Comparison of ENCODE assay signal across 9 cellular contexts in the genomic region with DNA sequence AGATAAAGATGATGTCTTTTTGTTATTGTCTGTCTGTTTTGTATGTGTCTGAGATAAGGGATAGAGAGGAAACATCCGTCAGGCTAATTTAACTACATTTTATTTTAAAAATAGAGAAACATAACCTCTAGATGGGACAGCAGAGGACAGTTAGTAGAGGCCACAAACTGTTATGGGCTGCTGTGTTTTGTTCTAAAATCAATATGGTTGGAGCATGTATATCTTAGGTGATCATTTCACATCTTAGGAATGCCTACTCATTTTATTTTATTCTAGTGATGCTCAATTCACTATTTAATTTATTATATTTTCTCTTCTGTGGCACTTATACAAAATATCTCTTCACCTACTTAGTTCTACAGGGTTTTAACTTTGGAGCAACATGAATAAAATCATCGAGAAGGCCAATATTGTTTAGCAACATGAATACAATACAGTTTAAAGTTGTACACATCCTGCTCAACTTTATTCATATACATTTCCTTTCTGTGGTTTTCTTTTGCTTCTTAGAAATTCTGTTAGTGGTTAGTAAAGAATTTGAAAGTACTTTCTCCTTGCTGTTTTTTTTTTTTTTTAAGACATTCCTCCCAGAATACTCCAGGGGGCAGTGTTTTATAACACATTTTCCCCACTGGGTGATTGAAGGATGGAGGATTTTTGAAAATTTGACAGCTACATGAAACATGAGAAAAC.
A peak's percentile ranks its signal among the peaks of the same experiment; 100 is the strongest.
DNase-seq lines count a peak whose midpoint lies in the region; ATAC-seq and TF ChIP-seq lines count a peak whose summit lies in the region.
"Had no signal": no experiment of that assay in that cellular context is flagged by ENCODE, and none has a peak within 500 bp of the region (broad histone marks: within the 10 kb centered on the region; RNA-seq: fewer than 3 reads in every experiment).

No MANE protein-coding gene starts in this region.

- H3K4me2 ChIP-seq in OCI-LY1 (ENCODE audit: low read length), result no peak overlapping the region

- H3K4me3 ChIP-seq in OCI-LY1 (ENCODE audit: low read depth, low read length, poor library complexity, severe bottlenecking), result no peak overlapping the region
- H3K4me3 ChIP-seq: gastrocnemius medialis had no signal

- TF ChIP-seq CTCF in OCI-LY1 (IDR thresholded peaks at IDR 0.05; ENCODE audit: low read length) (peak; percentile 67; the same call in 1 of the 2 replicates), neural crest cell (conservative IDR thresholded peaks at IDR 0.05) (peak; percentile 83)

- H3K79me2 ChIP-seq in OCI-LY1 (ENCODE audit: insufficient read depth, low read length), result no peaks in the 10 kb centered on the region

- no peak overlapping the region for H3K27ac ChIP-seq in OCI-LY1 (ENCODE audit: low read depth, low read length, poor library complexity, severe bottlenecking)
- H3K27ac ChIP-seq: gastrocnemius medialis had no signal

- no peaks in the 10 kb centered on the region for H3K9me2 ChIP-seq in OCI-LY1 (ENCODE audit: low read depth, low read length)

- H3K9me3 Mint-ChIP-seq in activated T-cell treated with anti-CD3 and anti-CD28 coated beads, Interleukin-2, amount 50 U/mL, for 4 hours, result no peaks in the 10 kb centered on the region
- no peaks in the 10 kb centered on the region for H3K9me3 Mint-ChIP-seq in neural crest cell

- no peaks in the 10 kb centered on the region for H3K9me3 ChIP-seq in OCI-LY1 (ENCODE audit: low read length)
- H3K9me3 ChIP-seq: gastrocnemius medialis had no signal

- H3K27ac Mint-ChIP-seq in neural crest cell (ENCODE audit: unreplicated experiment), result no peak overlapping the region

- no peaks in the 10 kb centered on the region for H4K20me1 ChIP-seq in OCI-LY1 (ENCODE audit: insufficient read depth, low read length)

- H3K36me3 ChIP-seq in OCI-LY1 (ENCODE audit: insufficient read depth, low read length), result no peaks in the 10 kb centered on the region
- H3K36me3 ChIP-seq: gastrocnemius medialis had no signal

- H3K4me1 Mint-ChIP-seq in activated T-cell treated with anti-CD3 and anti-CD28 coated beads, Interleukin-2, amount 50 U/mL, for 4 hours (ENCODE audit: low read depth), result peaks cover 16% of the 10 kb centered on the region
- peaks cover 31% of the 10 kb centered on the region for H3K4me1 Mint-ChIP-seq in neural crest cell

- no peaks in the 10 kb centered on the region for H3K27me3 Mint-ChIP-seq in activated T-cell treated with anti-CD3 and anti-CD28 coated beads, Interleukin-2, amount 50 U/mL, for 4 hours (ENCODE audit: low read depth)
- no peaks in the 10 kb centered on the region for H3K27me3 Mint-ChIP-seq in neural crest cell (ENCODE audit: low read depth)

- H2AFZ ChIP-seq in OCI-LY1 (ENCODE audit: low read length), result no peak overlapping the region

- H3K9ac ChIP-seq in OCI-LY1 (ENCODE audit: low read length), result no peak overlapping the region

- H3K4me1 ChIP-seq in OCI-LY1 (ENCODE audit: insufficient read depth, low read length, severe bottlenecking), result no peaks in the 10 kb centered on the region
- H3K4me1 ChIP-seq: gastrocnemius medialis had no signal

- no peaks in the 10 kb centered on the region for H3F3A ChIP-seq in OCI-LY1 (ENCODE audit: insufficient read depth, low read length)

- no peaks in the 10 kb centered on the region for H3K36me3 Mint-ChIP-seq in activated T-cell treated with anti-CD3 and anti-CD28 coated beads, Interleukin-2, amount 50 U/mL, for 4 hours (ENCODE audit: insufficient read depth)
- H3K36me3 Mint-ChIP-seq in neural crest cell (ENCODE audit: low read depth), result no peaks in the 10 kb centered on the region

- ATAC-seq in activated T-cell treated with anti-CD3 and anti-CD28 coated beads, Interleukin-2, amount 50 U/mL, for 4 hours, result no peak

- DNase-seq in activated T-cell treated with anti-CD3 and anti-CD28 coated beads, Interleukin-2, amount 50 U/mL, for 4 hours, result no peak
- no peak for DNase-seq in activated T-cell treated with anti-CD3 and anti-CD28 coated beads for 4 hours
- peak; percentile 32 for DNase-seq in H4 (ENCODE audit: low spot score)
- DNase-seq in dermis blood vessel endothelial cell, result peak; percentile 46
- no peak for DNase-seq in neural crest cell (ENCODE audit: low read depth, low spot score)
- DNase-seq in NCI-H187 treated with DMSO at 0.1 percent for 48 hours (lab: John Stamatoyannopoulos, UW), result no peak
- no peak for DNase-seq in HPDE6-E6E7 (ENCODE audit: extremely low spot score)
- DNase-seq: gastrocnemius medialis had no signal

- no peaks in the 10 kb centered on the region for H3K27me3 ChIP-seq in OCI-LY1 (ENCODE audit: insufficient read depth, low read length)
- H3K27me3 ChIP-seq: gastrocnemius medialis had no signal

- peak overlapping the region; percentile 2 for H3K4me3 Mint-ChIP-seq in activated T-cell treated with anti-CD3 and anti-CD28 coated beads, Interleukin-2, amount 50 U/mL, for 4 hours
- H3K4me3 Mint-ChIP-seq in neural crest cell, result no peak overlapping the region

Comparison
In these comparisons a context has a peak if more than half of its experiments do, and no peak if none do; other contexts are left out.
1. DNase-seq: peak in H4 (single experiment) and dermis blood vessel endothelial cell (single experiment); none in activated T-cell treated with anti-CD3 and anti-CD28 coated beads, Interleukin-2, amount 50 U/mL, for 4 hours (single experiment), activated T-cell treated with anti-CD3 and anti-CD28 coated beads for 4 hours (single experiment), neural crest cell (single experiment), NCI-H187 treated with DMSO at 0.1 percent for 48 hours (single experiment) and HPDE6-E6E7 (single experiment).